In genomic region chr20:23799216-23799847, GRCh38 we compare ENCODE assay signal across 8 cellular contexts. TPM values are rescaled to one million over a fixed set of nuclear protein-coding genes. Genes with fewer than 3 reads are reported as not detected.
DNase-seq lines count a peak whose midpoint lies in the region; ATAC-seq and TF ChIP-seq lines count a peak whose summit lies in the region.
"Not testable (repeated sequence)": the region's sequence is repeated elsewhere in the genome, so short reads cannot be mapped to it uniquely, and the experiment has no call there.

No MANE protein-coding gene starts in this region.

- H2BK5ac ChIP-seq in mesendoderm (ENCODE audit: low read length) = not testable (repeated sequence)

- H3K9me3 ChIP-seq in fibroblast of lung (ENCODE audit: control insufficient read depth, insufficient read depth, low read depth, low read length) = not testable (repeated sequence)

- not testable (repeated sequence) for H3K4me3 ChIP-seq in fibroblast of lung (replicated peaks in 1 of 4; ENCODE audit: control extremely low read depth in 1 of 4, insufficient read depth in 1 of 4, low read depth in 3 of 4, low read length in 4 of 4); mesendoderm (ENCODE audit: low read length)

- not testable (repeated sequence) for H4K20me1 ChIP-seq in fibroblast of lung (ENCODE audit: control insufficient read depth, extremely low read depth, insufficient read depth, low read length)

- H3K4me1 ChIP-seq in fibroblast of lung (ENCODE audit: control insufficient read depth, extremely low read depth, insufficient read depth, low read length); mesendoderm (ENCODE audit: control insufficient read depth, low read depth, low read length): not testable (repeated sequence)

- H2BK15ac ChIP-seq in mesendoderm (replicated peaks; ENCODE audit: low read depth) = not testable (repeated sequence)

- DNase-seq in DMS53 treated with DMSO at 0.1 percent for 48 hours (lab: John Stamatoyannopoulos, UW; ENCODE audit: unreplicated experiment) (peak; percentile 8), OCI-M1 (lab: John Stamatoyannopoulos, UW) (peak; percentile 59), activated T-cell treated with anti-CD3 and anti-CD28 coated beads for 24 hours (ENCODE audit: low read depth) (peak; percentile 1), fibroblast of lung (ENCODE audit: low read depth in 2 of 2) (peak in 1 of 2 donors; percentile 4), mesendoderm (peak; percentile 58)
- DNase-seq in stimulated activated naive CD8-positive, alpha-beta T cell treated with anti-CD3 and anti-CD28 coated beads, Interleukin-15, Interleukin-2, amounts not matched to agents 100 U/mL and 50 U/mL, for 24 hours = peak; percentile 43

- TF ChIP-seq CTCF in fibroblast of lung (conservative IDR thresholded peaks at IDR 0.05 in 1 of 2, IDR thresholded peaks at IDR 0.05 in 1 of 2; ENCODE audit: low read depth in 1 of 2, low read length in 2 of 2) = peak; percentile 50 to 52

- H2AFZ ChIP-seq in fibroblast of lung (ENCODE audit: low read length) = not testable (repeated sequence)

- H3K56ac ChIP-seq in mesendoderm (ENCODE audit: low read length) = not testable (repeated sequence)

- H2BK120ac ChIP-seq in mesendoderm (ENCODE audit: low read depth, low read length) = not testable (repeated sequence)

- H3K27ac ChIP-seq in fibroblast of lung (ENCODE audit: insufficient read depth, low read length); mesendoderm (ENCODE audit: low read depth, low read length): not testable (repeated sequence)

- not testable (repeated sequence) for H3K9ac ChIP-seq in fibroblast of lung (ENCODE audit: insufficient read depth, low read length); mesendoderm (ENCODE audit: low read length)

- H3K18ac ChIP-seq in mesendoderm (ENCODE audit: low read length) = not testable (repeated sequence)

- not testable (repeated sequence) for H4K5ac ChIP-seq in mesendoderm (ENCODE audit: low read length)

- H3K23ac ChIP-seq in mesendoderm (ENCODE audit: low read length) = not testable (repeated sequence)

- H3K4ac ChIP-seq in mesendoderm (ENCODE audit: low read depth, low read length) = not testable (repeated sequence)

- not testable (repeated sequence) for H3K79me1 ChIP-seq in mesendoderm (ENCODE audit: low read length)

- not testable (repeated sequence) for H2AK5ac ChIP-seq in mesendoderm (ENCODE audit: low read length)

- ATAC-seq in GM21381 (IDR thresholded peaks at IDR 0.05; ENCODE audit: unreplicated experiment) (peak; percentile 77), HG03457 (IDR thresholded peaks at IDR 0.05; ENCODE audit: unreplicated experiment) (peak; percentile 79)
- ATAC-seq in stimulated activated naive CD8-positive, alpha-beta T cell treated with anti-CD3 and anti-CD28 coated beads, Interleukin-15, Interleukin-2, amounts not matched to agents 100 U/mL and 50 U/mL, for 24 hours = peak; percentile 75

- H3K4me2 ChIP-seq in fibroblast of lung (ENCODE audit: extremely low read depth, insufficient read depth, low read length); mesendoderm (ENCODE audit: low read length): not testable (repeated sequence)

- not testable (repeated sequence) for H3K79me2 ChIP-seq in fibroblast of lung (ENCODE audit: control insufficient read depth, insufficient read depth, low read length); mesendoderm (ENCODE audit: control insufficient read depth, insufficient read depth, low read length)

- not testable (repeated sequence) for H4K8ac ChIP-seq in mesendoderm (ENCODE audit: low read depth, low read length)

- no CpG with 5 or more reads among the region's 4 CpGs for WGBS in mesendoderm (ENCODE audit: extremely low coverage, insufficient coverage, low lambda C conversion rate)

- H3K27me3 ChIP-seq in fibroblast of lung (ENCODE audit: control insufficient read depth, insufficient read depth, low read length); mesendoderm (ENCODE audit: insufficient read depth, low read length, poor library complexity): not testable (repeated sequence)

- not testable (repeated sequence) for H3K36me3 ChIP-seq in fibroblast of lung (ENCODE audit: control insufficient read depth, insufficient read depth, low read length); mesendoderm (ENCODE audit: control insufficient read depth, insufficient read depth, low read length)

RNA-seq across cellular contexts. Expression of gene CST2, which starts 27.2 kb away (rescaled TPM):
- total RNA-seq in fibroblast of lung = not detected in 2 replicates
- polyA plus RNA-seq in fibroblast of lung = 0.12 TPM in 1 of 2 replicates, not detected in the other
- polyA plus RNA-seq in fibroblast of lung (2012) = not detected in 2 replicates
- polyA minus RNA-seq in fibroblast of lung (ENCODE audit: low replicate concordance) = not detected in 2 replicates
- polyA plus RNA-seq in mesendoderm (2013, experiment 1 of 2) = 0.07 TPM
- not detected for polyA plus RNA-seq in mesendoderm (2013, experiment 2 of 2)

RNA-seq across cellular contexts. Expression of gene CST1, which starts 48.6 kb away (rescaled TPM):
- total RNA-seq in fibroblast of lung = 3.6 TPM in 1 of 2 replicates, not detected in the other
- 3.9 and 8.5 TPM in 2 replicates for polyA plus RNA-seq in fibroblast of lung
- 6.6 and 11.7 TPM in 2 replicates for polyA plus RNA-seq in fibroblast of lung (2012)
- 8.4 and 9.7 TPM in 2 replicates for polyA minus RNA-seq in fibroblast of lung (ENCODE audit: low replicate concordance)
- polyA plus RNA-seq in mesendoderm (2013, experiment 1 of 2) = 2.0 TPM
- polyA plus RNA-seq in mesendoderm (2013, experiment 2 of 2) = 1.8 TPM
